2 cellular contexts compared by ENCODE assay signal in genomic region chr12:81759215-81759991, GRCh38.
TF ChIP-seq lines count a peak whose summit lies in the region.

Gene PPFIA2, minus strand, starts transcription at chr12:81759350.

TF ChIP-seq in SK-N-SH, 30 proteins besides CTCF, POLR2A, EP300 and RAD21 (continued from another document):
- no peak for TF ChIP-seq REST (IDR thresholded peaks at IDR 0.05; ENCODE audit: low read depth, low read length)
- TF ChIP-seq CHD2 (IDR thresholded peaks at IDR 0.05; ENCODE audit: low read length, partially characterized antibody): no peak
- TF ChIP-seq USF2 (IDR thresholded peaks at IDR 0.05; ENCODE audit: borderline replicate concordance, low read depth, low read length): no peak
- no peak for TF ChIP-seq EZH2phosphoT487 (IDR thresholded peaks at IDR 0.05; ENCODE audit: borderline replicate concordance, low read depth)
- peak; percentile 24; the same call in 1 of the 2 replicates for TF ChIP-seq MXI1 (IDR thresholded peaks at IDR 0.05; ENCODE audit: low read depth, low read length)
- no peak for TF ChIP-seq MEF2A (IDR thresholded peaks at IDR 0.05; ENCODE audit: borderline replicate concordance, low read depth)

TF ChIP-seq in H1, 55 proteins besides CTCF, POLR2A, EP300 and RAD21 (continued from another document):
- TF ChIP-seq KDM4A (IDR thresholded peaks at IDR 0.05; ENCODE audit: low read depth, low read length, severe bottlenecking) (peak; percentile 88), HDAC2 (IDR thresholded peaks at IDR 0.05; ENCODE audit: borderline replicate concordance in 1 of 2, low read depth in 2 of 2, low read length in 2 of 2) (no peak), NRF1 (IDR thresholded peaks at IDR 0.05; ENCODE audit: low read depth, low read length) (no peak), TCF12 (IDR thresholded peaks at IDR 0.05; ENCODE audit: low read depth, low read length) (no peak), MAX (IDR thresholded peaks at IDR 0.05) (peak; percentile 81), CHD2 (IDR thresholded peaks at IDR 0.05; ENCODE audit: low read length) (no peak), NANOG (IDR thresholded peaks at IDR 0.05; ENCODE audit: insufficient read depth, low read depth, low read length, poor library complexity, severe bottlenecking) (no peak), BACH1 (IDR thresholded peaks at IDR 0.05; ENCODE audit: low read length) (no peak), ATF3 (IDR thresholded peaks at IDR 0.05; ENCODE audit: insufficient read depth, low read depth, low read length) (no peak), CEBPB (IDR thresholded peaks at IDR 0.05; ENCODE audit: low read depth, low read length) (no peak), SUZ12 (IDR thresholded peaks at IDR 0.05; ENCODE audit: low read length) (peak; percentile 35; the same call in 1 of the 2 replicates), JUN (IDR thresholded peaks at IDR 0.05; ENCODE audit: low read depth, low read length) (no peak), RFX5 (IDR thresholded peaks at IDR 0.05; ENCODE audit: borderline replicate concordance, low read depth, low read length) (no peak), GABPA (IDR thresholded peaks at IDR 0.05; ENCODE audit: borderline replicate concordance, insufficient read depth, low read length) (no peak), TAF1 (IDR thresholded peaks at IDR 0.05; ENCODE audit: low read depth, low read length) (peak; percentile 44; the same call in 1 of the 2 replicates), EZH2 (IDR thresholded peaks at IDR 0.05; ENCODE audit: low read depth, low read length, severe bottlenecking) (peak; percentile 41), CHD1 (IDR thresholded peaks at IDR 0.05; ENCODE audit: low read depth, low read length) (no peak)
